Comparison of ENCODE assay signal across 24 cellular contexts in the genomic region with DNA sequence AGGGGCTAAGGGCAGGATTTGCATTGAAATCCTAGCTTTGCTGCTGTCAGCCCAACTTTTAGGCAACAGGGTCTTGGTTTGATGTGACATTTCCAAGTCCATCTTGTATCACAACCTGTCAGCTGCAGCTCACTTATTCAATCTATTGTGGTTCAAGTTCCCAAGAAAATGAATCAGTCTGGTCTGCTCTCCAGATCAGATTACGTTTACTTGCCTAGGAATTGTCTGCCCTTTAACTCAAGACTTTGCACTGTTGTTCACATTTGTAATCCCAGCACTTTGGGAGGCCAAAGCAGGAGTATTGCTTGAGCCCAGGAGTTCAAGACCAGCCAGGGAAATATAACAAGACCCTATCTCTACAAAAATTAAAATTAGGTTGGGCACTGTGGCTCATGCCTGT. TPM values are rescaled to one million over a fixed set of nuclear protein-coding genes. Genes with fewer than 3 reads are reported as not detected.
"Had no signal": no experiment of that assay in that cellular context is flagged by ENCODE, and none has a peak within 500 bp of the region (broad histone marks: within the 10 kb centered on the region; RNA-seq: fewer than 3 reads in every experiment).

No MANE protein-coding gene starts in this region.

- H3K36me3 ChIP-seq: neural progenitor cell, ovary had no signal

- H3K9me3 ChIP-seq: esophagus squamous epithelium, gastrocnemius medialis, heart left ventricle, mucosa of descending colon, ovary, spleen, testis, tibial artery had no signal

- ATAC-seq: effector memory CD8-positive, alpha-beta T cell; gastrocnemius medialis; heart left ventricle; naive thymus-derived CD4-positive, alpha-beta T cell; sciatic nerve; stimulated activated memory B cell treated with anti-CD40 and anti-IgM and Interleukin-4, amounts not matched to agents 10 μg/mL and 1 μg/mL and 100 μg/mL, for 72 hours; stimulated activated naive CD8-positive, alpha-beta T cell treated with anti-CD3 and anti-CD28 coated beads, Interleukin-15, Interleukin-2, amounts not matched to agents 100 U/mL and 50 U/mL, for 24 hours had no signal

- H3K4me3 ChIP-seq: coronary artery, esophagus squamous epithelium, gastrocnemius medialis, heart left ventricle, hepatocyte, mucosa of descending colon, neural progenitor cell, ovary, spleen, testis, tibial artery had no signal

- H3K4me1 ChIP-seq: esophagus squamous epithelium, gastrocnemius medialis, neural progenitor cell, testis, tibial artery had no signal

- FAIRE-seq: endometrium, kidney had no signal

- H3K27ac ChIP-seq: coronary artery, esophagus squamous epithelium, gastrocnemius medialis, heart left ventricle, hepatocyte, neural progenitor cell, ovary, spleen, testis, tibial artery had no signal

- H3K27me3 ChIP-seq: esophagus squamous epithelium, gastrocnemius medialis, heart left ventricle, hepatocyte, neural progenitor cell, ovary, spleen, testis, tibial artery had no signal

- DNase-seq: dermis blood vessel endothelial cell; effector memory CD8-positive, alpha-beta T cell; erythroblast; esophagus squamous epithelium; gastrocnemius medialis; heart left ventricle; kidney; mesenchymal stem cell; mucosa of descending colon; naive thymus-derived CD4-positive, alpha-beta T cell; ovary; spleen; stimulated activated CD4-positive, alpha-beta T cell treated with anti-CD3 and anti-CD28 coated beads, Interleukin-4, amount 100 ng/mL, for 4 hours; stimulated activated naive CD8-positive, alpha-beta T cell treated with anti-CD3 and anti-CD28 coated beads, Interleukin-15, Interleukin-2, amounts not matched to agents 100 U/mL and 50 U/mL, for 24 hours; substantia nigra; testis; tibial artery had no signal

RNA-seq across cellular contexts. Expression of gene STX1B, which starts 32.9 kb away (rescaled TPM):
- total RNA-seq: skeletal muscle tissue had no signal
